In the genomic region with DNA sequence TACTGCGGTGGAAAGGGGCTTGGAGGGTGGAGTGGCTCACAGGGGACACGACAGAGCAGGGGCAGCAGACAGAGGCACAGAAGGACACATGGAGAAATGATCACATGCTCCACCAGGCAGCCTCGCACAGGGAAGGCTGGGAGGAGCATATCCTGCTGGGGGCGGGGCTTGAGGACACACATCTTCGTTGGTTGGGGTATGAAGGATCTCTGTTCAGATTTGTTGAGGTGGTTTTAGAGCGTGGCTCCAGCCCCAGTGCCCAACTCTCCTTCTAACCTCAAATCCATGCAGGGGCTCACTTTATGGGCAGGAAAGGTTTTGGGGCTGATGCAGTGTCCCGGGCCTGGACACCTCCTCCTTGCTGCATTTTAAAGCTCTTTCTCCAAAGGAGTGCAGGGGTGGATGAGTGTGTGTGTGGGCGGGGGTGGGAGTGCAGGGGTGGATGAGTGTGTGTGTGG, we compare ENCODE assay signal across 9 cellular contexts. TPM values are rescaled to one million over a fixed set of nuclear protein-coding genes. Genes with fewer than 3 reads are reported as not detected.
A peak's percentile ranks its signal among the peaks of the same experiment; 100 is the strongest.
DNase-seq lines count a peak whose midpoint lies in the region; ATAC-seq and TF ChIP-seq lines count a peak whose summit lies in the region.
"Had no signal": no experiment of that assay in that cellular context is flagged by ENCODE, and none has a peak within 500 bp of the region (broad histone marks: within the 10 kb centered on the region; RNA-seq: fewer than 3 reads in every experiment).

No MANE protein-coding gene starts in this region.

- H3K9me3 Mint-ChIP-seq in T-cell = no peaks in the 10 kb centered on the region
- H3K9me3 Mint-ChIP-seq in MCF 10A (ENCODE audit: unreplicated experiment) = no peaks in the 10 kb centered on the region

- H3K27ac Mint-ChIP-seq in T-cell = peak overlapping the region; percentile 28 to 31
- H3K27ac Mint-ChIP-seq in MCF 10A (ENCODE audit: low read depth, unreplicated experiment) = no peak overlapping the region

- ATAC-seq in T-cell (replicated peaks in 1 of 4) = no peak
- no peak for ATAC-seq in GM18870 (IDR thresholded peaks at IDR 0.05; ENCODE audit: unreplicated experiment)

- peaks cover 32 to 76% (median 57%) of the 10 kb centered on the region in 3 donors for H3K27me3 ChIP-seq in skeletal muscle tissue (ENCODE audit: control insufficient read depth in 3 of 3, insufficient read depth in 3 of 3, low read length in 3 of 3)

- no peaks in the 10 kb centered on the region for H3K9me3 ChIP-seq in skeletal muscle tissue (ENCODE audit: control insufficient read depth in 3 of 3, low read length in 3 of 3)

- peak overlapping the region; percentile 25 for H3K27ac ChIP-seq in skeletal muscle tissue (ENCODE audit: low read depth, low read length)
- H3K27ac ChIP-seq: SJSA1 had no signal

- BruUV-seq in MCF 10A (replicated peaks; lab: Mats Ljungman, UMichigan) = no TSS peak

- H3K4me3 Mint-ChIP-seq in T-cell = peak overlapping the region; percentile 60 to 93 (median 74)
- H3K4me3 Mint-ChIP-seq in MCF 10A (ENCODE audit: unreplicated experiment) = peak overlapping the region; percentile 55

- DNase-seq in DMS53 treated with DMSO at 0.1 percent for 48 hours (lab: John Stamatoyannopoulos, UW; ENCODE audit: unreplicated experiment) (peak; percentile 78), NCI-H128 (lab: John Stamatoyannopoulos, UW; ENCODE audit: unreplicated experiment) (peak; percentile 82), T-cell (peak in 8 of 34 experiments; percentile 11 to 43 (median 29)), MCF 10A (ENCODE audit: unreplicated experiment) (peak; percentile 87), iPS-NIHi11 (ENCODE audit: low spot score) (peak; percentile 86), erythroblast (lab: John Stamatoyannopoulos, UW) (no peak)

- H3K4me1 Mint-ChIP-seq in T-cell = peaks cover 17 to 34% (median 22%) of the 10 kb centered on the region in 3 donors
- peaks cover 29% of the 10 kb centered on the region for H3K4me1 Mint-ChIP-seq in MCF 10A (ENCODE audit: insufficient read depth, unreplicated experiment)

- H3K27me3 Mint-ChIP-seq in T-cell (peaks cover 16 to 66% of the 10 kb centered on the region in 2 donors), MCF 10A (ENCODE audit: insufficient read depth, unreplicated experiment) (peaks cover 94% of the 10 kb centered on the region)

- CTCF ChIA-PET in T-cell (lab: Charles Lee) (interaction anchor here (0.5 to 1.0 kb wide), 3 partner anchors 11 to 270 kb away, joined by 3 to 12 read pairs (median 3); no protein-coding TSS in a partner anchor), MCF 10A (lab: Yijun Ruan, JAX) (interaction anchor here (0.5 to 5.1 kb wide), 3 partner anchors 27 to 75 kb away, joined by 3 to 42 read pairs (median 14); partner anchors contain the start of gene MLF2)

- TF ChIP-seq CTCF in MCF 10A (IDR thresholded peaks at IDR 0.05; ENCODE audit: unreplicated experiment) = no peak

- H3K36me3 Mint-ChIP-seq in T-cell = no peaks in the 10 kb centered on the region
- no peaks in the 10 kb centered on the region for H3K36me3 Mint-ChIP-seq in MCF 10A (ENCODE audit: insufficient read depth, unreplicated experiment)

- peaks cover 20 to 24% (median 22%) of the 10 kb centered on the region in 3 donors for H3K4me1 ChIP-seq in skeletal muscle tissue (ENCODE audit: control insufficient read depth in 3 of 3, insufficient read depth in 3 of 3, low read length in 3 of 3)

- H3K4me3 ChIP-seq in skeletal muscle tissue (ENCODE audit: low read length in 3 of 3) = peak overlapping the region in 1 of 3 donors; percentile 43

- POLR2A ChIA-PET in T-cell (lab: Charles Lee) (no interaction called here), MCF 10A (lab: Yijun Ruan, JAX) (interaction anchor here (0.7 kb wide), 1 partner anchor 74 kb away, joined by 3 read pairs; the partner anchor contains the start of gene MLF2)

- intact Hi-C loops in MCF 10A (cut with micrococcal nuclease) = no loop called here

- peak overlapping the region in 1 of 3 donors; percentile 16 for H3K9ac ChIP-seq in skeletal muscle tissue (ENCODE audit: low read depth in 1 of 3, low read length in 3 of 3)

- no peak for TF ChIP-seq POLR2A in erythroblast (IDR thresholded peaks at IDR 0.05; ENCODE audit: low read length)

- H3K36me3 ChIP-seq in skeletal muscle tissue (ENCODE audit: control insufficient read depth in 3 of 3, insufficient read depth in 3 of 3, low read length in 3 of 3) = peaks cover 0 to 3% (median 0%) of the 10 kb centered on the region in 3 donors

RNA-seq across cellular contexts. Expression of gene P3H3, which starts 0.7 kb away (rescaled TPM):
- total RNA-seq in T-cell (1 to 10 TPM; 4.7 to 9.8 (median 8.0) TPM), MCF 10A (2022) (0.47 and 1.3 TPM in 2 replicates), skeletal muscle tissue (19.8 TPM)

RNA-seq across cellular contexts. Expression of gene GPR162, which starts 5.8 kb away (rescaled TPM):
- under 1 TPM in 2 of 5 donors, not detected in 3; 0.13 to 0.46 TPM for total RNA-seq in T-cell
- total RNA-seq in MCF 10A (2022) = not detected in 2 replicates
- 8.9 TPM for total RNA-seq in skeletal muscle tissue

RNA-seq across cellular contexts. Expression of gene GNB3, which starts 13.3 kb away (rescaled TPM):
- total RNA-seq in T-cell (1 to 10 TPM in 4 of 5 donors, under 1 TPM in 1; 0.85 to 4.3 (median 3.4) TPM), MCF 10A (2022) (0.47 TPM in 1 of 2 replicates, not detected in the other), skeletal muscle tissue (3.7 TPM)
- total RNA-seq: SJSA1 had no signal

RNA-seq across cellular contexts. Expression of gene CDCA3, which starts 23.6 kb away (rescaled TPM):
- total RNA-seq in T-cell (1 to 10 TPM; 1.1 to 2.7 (median 2.0) TPM), MCF 10A (2022) (11.7 and 25.5 TPM in 2 replicates), skeletal muscle tissue (3.1 TPM)

RNA-seq across cellular contexts. Expression of gene USP5, which starts 24.5 kb away (rescaled TPM):
- total RNA-seq in T-cell (10 to 100 TPM; 64.2 to 95.8 (median 85.8) TPM), MCF 10A (2022) (62.5 and 80.2 TPM in 2 replicates), skeletal muscle tissue (61.6 TPM)

Comparison
In these comparisons a context has a peak if more than half of its experiments do, and no peak if none do; other contexts are left out.
1. DNase-seq: peak in DMS53 treated with DMSO at 0.1 percent for 48 hours (single experiment), NCI-H128 (single experiment), MCF 10A (single experiment) and iPS-NIHi11 (single experiment); none in erythroblast (0 of 2).